18 cellular contexts compared by ENCODE assay signal in the genomic region with DNA sequence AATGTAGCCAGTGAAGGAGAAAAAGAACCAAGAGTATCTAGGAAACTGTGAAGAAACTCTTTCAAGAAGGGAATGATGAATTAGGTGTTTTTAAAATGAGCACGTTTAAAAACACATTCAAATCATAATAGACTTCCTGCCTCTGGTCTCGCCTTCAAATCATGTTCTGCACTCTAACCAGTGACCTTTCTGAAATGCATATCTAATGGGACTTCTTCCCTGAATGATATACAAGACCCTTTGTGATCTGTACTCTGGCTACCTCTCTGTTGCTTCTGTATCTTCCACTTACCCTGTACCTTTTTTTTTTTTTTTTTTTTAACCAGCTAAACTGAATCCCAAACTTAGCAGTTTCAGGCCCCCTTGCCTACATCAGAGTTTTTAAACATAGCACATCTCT.
"Had no signal": no experiment of that assay in that cellular context is flagged by ENCODE, and none has a peak within 500 bp of the region (broad histone marks: within the 10 kb centered on the region; RNA-seq: fewer than 3 reads in every experiment).

No MANE protein-coding gene starts in this region.

- H3K27me3 ChIP-seq: esophagus muscularis mucosa, hepatocyte, right atrium auricular region, suprapubic skin had no signal

- H3K9me3 Mint-ChIP-seq: activated CD4-positive, alpha-beta T cell treated with anti-CD3 and anti-CD28 coated beads, Interleukin-2, amount 10 ng/mL, durations not matched to agents 7 days and 5 days; brain; natural killer cell had no signal

- H3K4me3 ChIP-seq: coronary artery, esophagus muscularis mucosa, hepatocyte, mucosa of descending colon, right atrium auricular region, suprapubic skin had no signal

- H3K27ac Mint-ChIP-seq: activated CD4-positive, alpha-beta T cell treated with anti-CD3 and anti-CD28 coated beads, Interleukin-2, amount 10 ng/mL, durations not matched to agents 7 days and 5 days; activated naive CD8-positive, alpha-beta T cell had no signal

- H3K4me2 ChIP-seq: hepatocyte had no signal

- H3K27ac ChIP-seq: coronary artery, suprapubic skin had no signal

- DNase-seq: activated CD4-positive, alpha-beta T cell treated with anti-CD3 and anti-CD28 coated beads, Interleukin-2, amount 10 ng/mL, durations not matched to agents 7 days and 5 days; activated gamma-delta T cell; central memory CD4-positive, alpha-beta T cell; mucosa of descending colon; natural killer cell; nucleus accumbens; stimulated activated CD4-positive, alpha-beta T cell treated with anti-CD3 and anti-CD28 coated beads, Interleukin-15, amount 100 ng/mL, for 24 hours; stimulated activated CD4-positive, alpha-beta T cell treated with anti-CD3 and anti-CD28 coated beads, Interleukin-4, amount 100 ng/mL, for 1 hour; stimulated activated naive CD4-positive, alpha-beta T cell; trophoblast cell had no signal

- H3K27me3 Mint-ChIP-seq: activated CD4-positive, alpha-beta T cell treated with anti-CD3 and anti-CD28 coated beads, Interleukin-2, amount 10 ng/mL, durations not matched to agents 7 days and 5 days; activated naive CD8-positive, alpha-beta T cell; brain had no signal

- H3K36me3 ChIP-seq: esophagus muscularis mucosa, right atrium auricular region, suprapubic skin had no signal

- H3K4me1 ChIP-seq: right atrium auricular region had no signal

- H3K4me3 Mint-ChIP-seq: activated CD4-positive, alpha-beta T cell treated with anti-CD3 and anti-CD28 coated beads, Interleukin-2, amount 10 ng/mL, durations not matched to agents 7 days and 5 days; activated naive CD8-positive, alpha-beta T cell; brain; natural killer cell had no signal

- ATAC-seq: left lobe of liver, mucosa of descending colon, natural killer cell had no signal

- H3K36me3 Mint-ChIP-seq: natural killer cell had no signal

- H3K9me3 ChIP-seq: esophagus muscularis mucosa, mucosa of descending colon, right atrium auricular region, suprapubic skin had no signal
